In the genomic region with DNA sequence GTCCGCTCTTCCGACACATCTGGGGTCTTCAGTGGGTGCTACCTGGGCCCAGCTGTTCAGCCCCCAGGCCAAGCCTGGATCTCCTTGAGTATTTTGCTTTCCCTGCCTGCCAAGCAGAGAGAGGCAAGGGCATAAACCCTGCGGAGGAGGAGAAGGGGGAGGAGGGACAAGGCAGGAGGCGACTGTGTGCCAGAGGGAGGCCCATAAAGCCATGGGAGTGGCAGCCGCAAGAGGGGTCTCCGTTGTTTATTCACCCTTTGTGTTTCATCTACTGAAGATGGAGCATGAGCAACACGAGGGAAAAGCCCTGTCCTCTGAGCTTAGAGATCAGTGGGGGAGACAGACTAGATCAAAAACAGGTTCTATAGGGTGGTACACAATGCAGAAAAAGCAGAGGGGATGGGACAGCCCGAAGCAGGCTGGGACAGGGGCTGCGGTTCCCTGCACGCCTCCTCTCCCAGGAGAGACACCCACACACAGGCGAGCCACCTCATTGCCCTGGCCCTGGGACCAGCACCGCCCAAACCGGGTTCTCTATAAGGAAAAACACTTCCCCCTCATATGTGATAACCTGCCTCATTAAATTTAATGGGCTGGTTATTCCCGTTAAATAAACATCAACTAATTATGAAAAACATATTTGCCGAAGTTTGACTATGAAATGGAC, we compare ENCODE assay signal across 20 cellular contexts.
"Had no signal": no experiment of that assay in that cellular context is flagged by ENCODE, and none has a peak within 500 bp of the region (broad histone marks: within the 10 kb centered on the region; RNA-seq: fewer than 3 reads in every experiment).

No MANE protein-coding gene starts in this region.

- H3K9me3 ChIP-seq: colonic mucosa, esophagus muscularis mucosa, gastrocnemius medialis, uterus had no signal

- H3K36me3 Mint-ChIP-seq: activated naive CD8-positive, alpha-beta T cell treated with anti-CD3 and anti-CD28 coated beads, Interleukin-2, amount 10 ng/mL, durations not matched to agents 7 days and 5 days; natural killer cell treated with Interleukin-12 subunit alpha and Interleukin-12 subunit beta and Interleukin-15 and Interleukin-18, amount 100 ng/mL, for 72 hours; T-cell had no signal

- H3K4me3 Mint-ChIP-seq: activated B cell treated with CpG ODN at 0.5 μM for 24 hours; activated CD4-positive, alpha-beta T cell treated with anti-CD3 and anti-CD28 coated beads for 36 hours; activated naive CD4-positive, alpha-beta T cell treated with anti-CD3 and anti-CD28 coated beads for 36 hours; activated naive CD8-positive, alpha-beta T cell treated with anti-CD3 and anti-CD28 coated beads, Interleukin-2, amount 10 ng/mL, durations not matched to agents 7 days and 5 days; natural killer cell treated with Interleukin-12 subunit alpha and Interleukin-12 subunit beta and Interleukin-15 and Interleukin-18, amount 100 ng/mL, for 72 hours; stimulated activated naive CD8-positive, alpha-beta T cell treated with anti-CD3 and anti-CD28 coated beads, Interleukin-15, Interleukin-2, amounts not matched to agents 100 ng/mL and 50 ng/mL, for 24 hours; T-cell had no signal

- DNase-seq: activated B cell treated with CpG ODN at 0.5 μM for 24 hours; activated CD4-positive, alpha-beta T cell treated with anti-CD3 and anti-CD28 coated beads for 36 hours; activated CD4-positive, alpha-beta T cell treated with anti-CD3 and anti-CD28 coated beads, Interleukin-2, amount 50 U/mL, for 4 hours; activated effector memory CD4-positive, alpha-beta T cell treated with Interleukin-2 at 50 U/mL for 16 hours; activated naive CD4-positive, alpha-beta T cell treated with anti-CD3 and anti-CD28 coated beads for 36 hours; activated naive CD8-positive, alpha-beta T cell treated with anti-CD3 and anti-CD28 coated beads, Interleukin-2, amount 10 ng/mL, durations not matched to agents 7 days and 5 days; activated T-cell treated with anti-CD3 and anti-CD28 coated beads, Interleukin-2, amount 50 U/mL, for 48 hours; amniotic stem cell; colonic mucosa; gastrocnemius medialis; hippocampal formation; occipital lobe; spleen; stimulated activated CD4-positive, alpha-beta T cell treated with anti-CD3 and anti-CD28 coated beads, Interleukin-4, amount 100 ng/mL, for 1 hour; T-cell; trophoblast cell; uterus had no signal

- H3K4me3 ChIP-seq: colonic mucosa, esophagus muscularis mucosa, gastrocnemius medialis, spleen, uterus had no signal

- H3K27me3 ChIP-seq: colonic mucosa, gastrocnemius medialis, uterus had no signal

- H3K4me1 Mint-ChIP-seq: activated CD4-positive, alpha-beta T cell treated with anti-CD3 and anti-CD28 coated beads for 36 hours; T-cell had no signal

- H3K27ac ChIP-seq: colonic mucosa, esophagus muscularis mucosa, gastrocnemius medialis, spleen, uterus had no signal

- H3K4me1 ChIP-seq: colonic mucosa, uterus had no signal

- H3K9me3 Mint-ChIP-seq: activated B cell treated with CpG ODN at 0.5 μM for 24 hours; activated naive CD4-positive, alpha-beta T cell treated with anti-CD3 and anti-CD28 coated beads for 36 hours; activated naive CD8-positive, alpha-beta T cell treated with anti-CD3 and anti-CD28 coated beads, Interleukin-2, amount 10 ng/mL, durations not matched to agents 7 days and 5 days; natural killer cell treated with Interleukin-12 subunit alpha and Interleukin-12 subunit beta and Interleukin-15 and Interleukin-18, amount 100 ng/mL, for 72 hours; stimulated activated naive CD8-positive, alpha-beta T cell treated with anti-CD3 and anti-CD28 coated beads, Interleukin-15, Interleukin-2, amounts not matched to agents 100 ng/mL and 50 ng/mL, for 24 hours; T-cell had no signal

- H3K27ac Mint-ChIP-seq: activated B cell treated with CpG ODN at 0.5 μM for 24 hours; activated CD4-positive, alpha-beta T cell treated with anti-CD3 and anti-CD28 coated beads for 36 hours; activated naive CD4-positive, alpha-beta T cell treated with anti-CD3 and anti-CD28 coated beads for 36 hours; activated naive CD8-positive, alpha-beta T cell treated with anti-CD3 and anti-CD28 coated beads, Interleukin-2, amount 10 ng/mL, durations not matched to agents 7 days and 5 days; natural killer cell treated with Interleukin-12 subunit alpha and Interleukin-12 subunit beta and Interleukin-15 and Interleukin-18, amount 100 ng/mL, for 72 hours; stimulated activated naive CD8-positive, alpha-beta T cell treated with anti-CD3 and anti-CD28 coated beads, Interleukin-15, Interleukin-2, amounts not matched to agents 100 ng/mL and 50 ng/mL, for 24 hours; T-cell had no signal

- ATAC-seq: activated CD4-positive, alpha-beta T cell treated with anti-CD3 and anti-CD28 coated beads for 36 hours; gastrocnemius medialis; natural killer cell treated with Interleukin-12 subunit alpha and Interleukin-12 subunit beta and Interleukin-15 and Interleukin-18, amount 100 ng/mL, for 72 hours; T-cell had no signal

- H3K36me3 ChIP-seq: colonic mucosa, esophagus muscularis mucosa, gastrocnemius medialis, spleen, uterus had no signal
